17 cellular contexts compared by ENCODE assay signal in the genomic region with DNA sequence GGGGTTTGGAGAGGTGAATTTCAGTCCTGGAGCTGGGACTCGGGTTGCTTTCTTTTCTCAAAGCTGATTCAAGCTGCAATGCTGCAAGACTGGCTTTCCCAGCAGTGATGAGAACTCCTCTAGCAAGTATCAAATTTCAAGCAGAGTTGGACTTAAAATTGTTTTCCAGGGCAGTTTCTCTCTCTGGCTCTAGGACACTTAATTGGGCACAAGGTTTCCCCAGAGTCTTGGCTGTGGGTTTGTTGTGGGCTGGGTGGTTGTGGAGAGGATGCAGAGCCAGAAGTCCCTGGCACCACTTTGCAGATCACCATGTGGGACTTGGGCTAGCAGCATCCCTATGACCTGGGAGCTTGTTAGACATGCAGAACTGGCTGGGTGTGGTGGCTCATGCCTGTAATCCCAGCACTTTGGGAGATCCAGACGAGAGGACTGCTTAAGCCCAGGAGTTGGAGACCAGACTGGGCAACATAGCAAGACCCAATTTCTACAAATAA. TPM values are rescaled to one million over a fixed set of nuclear protein-coding genes. Genes with fewer than 3 reads are reported as not detected.
A peak's percentile ranks its signal among the peaks of the same experiment; 100 is the strongest.
DNase-seq lines count a peak whose midpoint lies in the region; ATAC-seq and TF ChIP-seq lines count a peak whose summit lies in the region.
"Had no signal": no experiment of that assay in that cellular context is flagged by ENCODE, and none has a peak within 500 bp of the region (broad histone marks: within the 10 kb centered on the region; RNA-seq: fewer than 3 reads in every experiment).

No MANE protein-coding gene starts in this region.

- intact Hi-C loops in MCF 10A (cut with micrococcal nuclease) = no loop called here
- intact Hi-C loops in left colon (cut with DNase I, micrococcal nuclease) = no loop called here

- H3K4me1 Mint-ChIP-seq in HFFc6 (ENCODE audit: low read depth) = peaks cover 20% of the 10 kb centered on the region
- peaks cover 18% of the 10 kb centered on the region for H3K4me1 Mint-ChIP-seq in MCF 10A (ENCODE audit: insufficient read depth, unreplicated experiment)

- H3K27me3 ChIP-seq in gastroesophageal sphincter = no peaks in the 10 kb centered on the region
- H3K27me3 ChIP-seq in subcutaneous abdominal adipose tissue (ENCODE audit: control insufficient read depth in 5 of 5, insufficient read depth in 4 of 5, low read length in 5 of 5) = no peaks in the 10 kb centered on the region
- H3K27me3 ChIP-seq: colonic mucosa, esophagus muscularis mucosa, transverse colon had no signal

- no peak for TF ChIP-seq EP300 in gastroesophageal sphincter (IDR thresholded peaks at IDR 0.05)

- peaks cover 0 to 7% (median 0%) of the 10 kb centered on the region in 3 donors for H3K9me3 ChIP-seq in gastroesophageal sphincter
- H3K9me3 ChIP-seq in subcutaneous abdominal adipose tissue (ENCODE audit: control insufficient read depth in 5 of 5, low read length in 5 of 5) = peaks cover 0 to 7% (median 0%) of the 10 kb centered on the region in 5 donors
- H3K9me3 ChIP-seq: colonic mucosa, transverse colon had no signal

- POLR2A ChIA-PET in MCF 10A (lab: Yijun Ruan, JAX) = no interaction called here

- TF ChIP-seq CTCF in HFFc6 (IDR thresholded peaks at IDR 0.05) = no peak
- no peak for TF ChIP-seq CTCF in MCF 10A (IDR thresholded peaks at IDR 0.05; ENCODE audit: unreplicated experiment)
- TF ChIP-seq CTCF in gastroesophageal sphincter (IDR thresholded peaks at IDR 0.05) = no peak

- peaks cover 65% of the 10 kb centered on the region for H3K9me3 Mint-ChIP-seq in HFFc6
- peaks cover 8% of the 10 kb centered on the region for H3K9me3 Mint-ChIP-seq in MCF 10A (ENCODE audit: unreplicated experiment)

- H3K27ac Mint-ChIP-seq in HFFc6 = no peak overlapping the region
- H3K27ac Mint-ChIP-seq in MCF 10A (ENCODE audit: low read depth, unreplicated experiment) = no peak overlapping the region
- H3K27ac Mint-ChIP-seq: activated naive CD8-positive, alpha-beta T cell treated with anti-CD3 and anti-CD28 coated beads for 36 hours had no signal

- WGBS in gastroesophageal sphincter (ENCODE audit: low coverage in 1 of 2), 2 donors = 33% methylated on average over 1 of the region's 2 CpGs

- H3K4me3 Mint-ChIP-seq in HFFc6 (peak overlapping the region; percentile 37; the same call in 1 of the 2 replicates), MCF 10A (ENCODE audit: unreplicated experiment) (no peak overlapping the region)
- H3K4me3 Mint-ChIP-seq: activated naive CD8-positive, alpha-beta T cell treated with anti-CD3 and anti-CD28 coated beads for 36 hours had no signal

- H3K36me3 ChIP-seq in gastroesophageal sphincter = no peaks in the 10 kb centered on the region
- H3K36me3 ChIP-seq in subcutaneous abdominal adipose tissue (ENCODE audit: control insufficient read depth in 5 of 5, insufficient read depth in 5 of 5, low read length in 5 of 5) = no peaks in the 10 kb centered on the region
- H3K36me3 ChIP-seq: colonic mucosa, esophagus muscularis mucosa, transverse colon had no signal

- CTCF ChIA-PET in MCF 10A (lab: Yijun Ruan, JAX) = interaction anchor here (0.6 to 1.1 kb wide), 3 partner anchors 11 to 141 kb away, joined by 3 to 4 read pairs (median 3); no protein-coding TSS in a partner anchor

- H3K36me3 Mint-ChIP-seq in HFFc6 (ENCODE audit: low read depth) (peaks cover 64% of the 10 kb centered on the region), MCF 10A (ENCODE audit: insufficient read depth, unreplicated experiment) (peaks cover 7% of the 10 kb centered on the region)

- BruUV-seq in MCF 10A (replicated peaks; lab: Mats Ljungman, UMichigan) = no TSS peak

- no peak for TF ChIP-seq POLR2A in gastroesophageal sphincter (IDR thresholded peaks at IDR 0.05)

- peak; percentile 48 for ATAC-seq in gastroesophageal sphincter
- no peak for ATAC-seq in HG03521 (IDR thresholded peaks at IDR 0.05; ENCODE audit: unreplicated experiment)
- ATAC-seq in left colon = no peak

- H3K4me1 ChIP-seq in gastroesophageal sphincter (peaks cover 0 to 5% (median 0%) of the 10 kb centered on the region in 3 donors), subcutaneous abdominal adipose tissue (ENCODE audit: control insufficient read depth in 5 of 5, insufficient read depth in 5 of 5, low read length in 5 of 5) (peaks cover 10 to 39% (median 28%) of the 10 kb centered on the region in 5 donors)
- H3K4me1 ChIP-seq: colonic mucosa, parathyroid adenoma had no signal

- DNase-seq in HFFc6 = no peak
- peak; percentile 56 for DNase-seq in MCF 10A (ENCODE audit: unreplicated experiment)
- DNase-seq in SW480 (ENCODE audit: low spot score) = no peak
- DNase-seq in left colon = no peak
- DNase-seq: activated CD4-positive, CD25-positive, alpha-beta regulatory T cell treated with anti-CD3 and anti-CD28 coated beads, Interleukin-2, amount 50 U/mL, for 72 hours; activated naive CD8-positive, alpha-beta T cell treated with anti-CD3 and anti-CD28 coated beads for 36 hours; colonic mucosa; DMS79; HCEC 1CT; NCI-H2107; transverse colon had no signal

- H3K27me3 Mint-ChIP-seq in HFFc6 (ENCODE audit: insufficient read depth) = peaks cover 16% of the 10 kb centered on the region
- H3K27me3 Mint-ChIP-seq in MCF 10A (ENCODE audit: insufficient read depth, unreplicated experiment) = no peaks in the 10 kb centered on the region
- H3K27me3 Mint-ChIP-seq: activated naive CD8-positive, alpha-beta T cell treated with anti-CD3 and anti-CD28 coated beads for 36 hours had no signal

- no peak overlapping the region for H3K9ac ChIP-seq in subcutaneous abdominal adipose tissue (ENCODE audit: low read length in 5 of 5)
- H3K9ac ChIP-seq: parathyroid adenoma had no signal

- H3K27ac ChIP-seq in gastroesophageal sphincter = no peak overlapping the region
- H3K27ac ChIP-seq in subcutaneous abdominal adipose tissue (ENCODE audit: low read depth, low read length) = peak overlapping the region; percentile 57
- H3K27ac ChIP-seq: C4-2B, colonic mucosa, parathyroid adenoma, transverse colon had no signal

- H3K4me3 ChIP-seq in gastroesophageal sphincter (no peak overlapping the region), subcutaneous abdominal adipose tissue (ENCODE audit: low read depth in 1 of 5, low read length in 5 of 5) (no peak overlapping the region)
- H3K4me3 ChIP-seq: colonic mucosa, esophagus muscularis mucosa, transverse colon had no signal

RNA-seq across cellular contexts. Expression of a gene that starts 16.8 kb away (rescaled TPM):
- not detected for total RNA-seq in HFFc6 (2021; fragmentation: NEBNext Ultra II Directional; extraction: Animal tissue kit (Norgen Biotek cat#: 25700))
- total RNA-seq in MCF 10A (2022) (not detected in 2 replicates), gastroesophageal sphincter (under 1 TPM in 1 of 4 donors, not detected in 3; 0.35 TPM), left colon (10 to 100 TPM in 1 of 2 donors, 1 to 10 TPM in 1; 7.8 to 14.0 TPM)
- total RNA-seq: activated naive CD8-positive, alpha-beta T cell treated with anti-CD3 and anti-CD28 coated beads for 36 hours had no signal

RNA-seq across cellular contexts. Expression of a gene that starts 38.3 kb away (rescaled TPM):
- under 1 TPM in 5 of 6 experiments, not detected in 1; 0.35 to 0.56 (median 0.43) TPM for total RNA-seq in HFFc6 (2021; fragmentation: NEBNext Ultra II Directional; extraction: Animal tissue kit (Norgen Biotek cat#: 25700))
- total RNA-seq in MCF 10A (2022) (0.42 and 0.49 TPM in 2 replicates), gastroesophageal sphincter (10 to 100 TPM in 1 of 4 donors, 1 to 10 TPM in 2, under 1 TPM in 1; 0.81 to 40.9 (median 3.7) TPM), left colon (100 to 1,000 TPM; 184 to 193 TPM)
- total RNA-seq: activated naive CD8-positive, alpha-beta T cell treated with anti-CD3 and anti-CD28 coated beads for 36 hours had no signal

Comparison
In these comparisons a context has a peak if more than half of its experiments do, and no peak if none do; other contexts are left out.
1. RNA of a gene that starts 38.3 kb away (total RNA-seq): 184 to 193 TPM in left colon; 0.81 to 40.9 TPM in gastroesophageal sphincter, 0.35 to 0.56 TPM in HFFc6 and 0.42 to 0.49 TPM in MCF 10A; every median in the first group is over 4 times any median in the second.